ENCODE assay signal across 22 cellular contexts in the genomic region with DNA sequence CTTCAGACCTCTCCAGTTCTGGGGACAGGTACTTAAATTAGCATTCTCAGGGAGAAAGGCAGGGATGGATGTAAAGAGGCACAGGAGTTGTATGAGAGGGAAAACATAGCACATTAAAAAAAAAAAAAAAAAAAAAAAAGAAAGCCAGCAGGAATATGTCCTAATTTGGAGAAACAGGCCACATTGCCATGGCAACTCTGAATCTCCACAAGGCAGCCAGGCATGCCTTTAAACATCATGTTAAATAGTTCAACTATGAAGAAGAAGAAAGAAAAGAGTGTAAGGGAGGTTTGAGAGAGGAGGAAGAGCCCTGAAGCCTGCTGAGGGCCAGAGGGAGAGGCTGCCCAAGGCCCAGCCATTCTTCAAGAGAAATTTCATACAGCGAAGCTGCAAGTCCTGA.
"Had no signal": no experiment of that assay in that cellular context is flagged by ENCODE, and none has a peak within 500 bp of the region (broad histone marks: within the 10 kb centered on the region; RNA-seq: fewer than 3 reads in every experiment).

No MANE protein-coding gene starts in this region.

- DNase-seq: activated CD4-positive, alpha-beta T cell treated with anti-CD3 and anti-CD28 coated beads for 36 hours; activated CD4-positive, CD25-positive, alpha-beta regulatory T cell; activated naive CD4-positive, alpha-beta T cell; activated T-cell treated with anti-CD3 and anti-CD28 coated beads for 4 hours; activated T-cell treated with anti-CD3 and anti-CD28 coated beads, Interleukin-2, amount 50 U/mL, for 72 hours; body of pancreas; cortex of kidney; endodermal cell; foreskin keratinocyte; heart left ventricle; immature natural killer cell; kidney; left colon; natural killer cell; right cardiac atrium; spleen; stimulated activated naive CD4-positive, alpha-beta T cell treated with Interleukin-2 at 50 U/mL for 16 hours had no signal

- H3K4me3 ChIP-seq: body of pancreas, cardiac muscle cell, heart left ventricle, spleen, tibial nerve had no signal

- H3K9me3 Mint-ChIP-seq: activated naive CD4-positive, alpha-beta T cell treated with anti-CD3 and anti-CD28 coated beads, Interleukin-2, amount 50 U/mL, for 72 hours; activated T-cell treated with anti-CD3 and anti-CD28 coated beads, Interleukin-2, amount 50 U/mL, for 72 hours; endodermal cell; memory B cell; natural killer cell had no signal

- H3K27ac Mint-ChIP-seq: activated CD4-positive, alpha-beta T cell treated with anti-CD3 and anti-CD28 coated beads for 36 hours; activated naive CD4-positive, alpha-beta T cell treated with anti-CD3 and anti-CD28 coated beads, Interleukin-2, amount 50 U/mL, for 72 hours; activated T-cell treated with anti-CD3 and anti-CD28 coated beads, Interleukin-2, amount 50 U/mL, for 72 hours; endodermal cell; immature natural killer cell; memory B cell; natural killer cell had no signal

- H3K36me3 Mint-ChIP-seq: activated naive CD4-positive, alpha-beta T cell treated with anti-CD3 and anti-CD28 coated beads, Interleukin-2, amount 50 U/mL, for 72 hours; immature natural killer cell; natural killer cell had no signal

- H3K4me3 Mint-ChIP-seq: activated CD4-positive, alpha-beta T cell treated with anti-CD3 and anti-CD28 coated beads for 36 hours; activated T-cell treated with anti-CD3 and anti-CD28 coated beads, Interleukin-2, amount 50 U/mL, for 72 hours; endodermal cell; immature natural killer cell; memory B cell; natural killer cell had no signal

- H3K9me3 ChIP-seq: body of pancreas, heart left ventricle, spleen, tibial nerve had no signal

- H3K36me3 ChIP-seq: cardiac muscle cell, heart left ventricle, spleen, tibial nerve had no signal

- H3K4me1 ChIP-seq: body of pancreas, foreskin keratinocyte, heart left ventricle, spleen, tibial nerve had no signal

- H3K27ac ChIP-seq: body of pancreas, cardiac muscle cell, foreskin keratinocyte, heart left ventricle, spleen, tibial nerve had no signal

- H3K27me3 ChIP-seq: body of pancreas, cardiac muscle cell, foreskin keratinocyte, heart left ventricle, spleen, tibial nerve had no signal

- ATAC-seq: activated CD4-positive, alpha-beta T cell treated with anti-CD3 and anti-CD28 coated beads for 36 hours; activated naive CD4-positive, alpha-beta T cell treated with anti-CD3 and anti-CD28 coated beads, Interleukin-2, amount 50 U/mL, for 72 hours; activated T-cell treated with anti-CD3 and anti-CD28 coated beads, Interleukin-2, amount 50 U/mL, for 72 hours; body of pancreas; esophagus mucosa; foreskin keratinocyte; heart left ventricle; left colon; natural killer cell; right cardiac atrium had no signal

- H3K4me1 Mint-ChIP-seq: activated CD4-positive, alpha-beta T cell treated with anti-CD3 and anti-CD28 coated beads for 36 hours; immature natural killer cell; memory B cell; natural killer cell had no signal
